1 cellular context compared by ENCODE assay signal in genomic region chr1:24541711-24542346, GRCh38.
TF ChIP-seq lines count a peak whose summit lies in the region.

No MANE protein-coding gene starts in this region.

TF ChIP-seq in HepG2, 621 proteins besides CTCF, POLR2A, EP300 and RAD21 (continued from another document):
- TF ChIP-seq TBX2 (CRISPR knock-in tag; IDR thresholded peaks at IDR 0.05; ENCODE audit: borderline replicate concordance) = peak; percentile 9; the same call in 1 of the 2 replicates
- TF ChIP-seq TCF7 (IDR thresholded peaks at IDR 0.05; ENCODE audit: low read depth) = peak; percentile 14; the same call in 1 of the 2 replicates
- peak; percentile 56; the same call in 1 of the 2 replicates for TF ChIP-seq ZNF501 (CRISPR knock-in tag; IDR thresholded peaks at IDR 0.05)
- TF ChIP-seq ZMAT3 (CRISPR knock-in tag; conservative IDR thresholded peaks at IDR 0.05) = peak; percentile 44; the same call in 1 of the 2 replicates
- TF ChIP-seq ZNF318 (CRISPR knock-in tag; IDR thresholded peaks at IDR 0.05) = 0 out of 2 replicates have a peak, but pooled peaks have one; percentile 29
- TF ChIP-seq ZNF580 (CRISPR knock-in tag; IDR thresholded peaks at IDR 0.05; ENCODE audit: borderline replicate concordance, low read depth) = peak; percentile 30; the same call in 1 of the 2 replicates
- peak; percentile 81; the same call in 1 of the 2 replicates for TF ChIP-seq ADNP (CRISPR knock-in tag; IDR thresholded peaks at IDR 0.05)
- peak; percentile 52; the same call in 1 of the 2 replicates for TF ChIP-seq KDM1A (CRISPR knock-in tag; IDR thresholded peaks at IDR 0.05)
- TF ChIP-seq ZNF460 (CRISPR knock-in tag; IDR thresholded peaks at IDR 0.05; ENCODE audit: borderline replicate concordance) = peak; percentile 68; the same call in 1 of the 2 replicates
- TF ChIP-seq RBM39 (IDR thresholded peaks at IDR 0.05; ENCODE audit: low read depth, low read length, poor library complexity, severe bottlenecking) = no peak
- peak; percentile 79 for TF ChIP-seq STAG1 (CRISPR knock-in tag; IDR thresholded peaks at IDR 0.05)
